Comparison of ENCODE assay signal across 19 cellular contexts in genomic region chr11:105298630-105299029, GRCh38.
DNase-seq lines count a peak whose midpoint lies in the region; ATAC-seq and TF ChIP-seq lines count a peak whose summit lies in the region.
"Had no signal": no experiment of that assay in that cellular context is flagged by ENCODE, and none has a peak within 500 bp of the region (broad histone marks: within the 10 kb centered on the region; RNA-seq: fewer than 3 reads in every experiment).

No MANE protein-coding gene starts in this region.

- H3K4me1 Mint-ChIP-seq in GM23338 = no peaks in the 10 kb centered on the region
- H3K4me1 Mint-ChIP-seq in activated T-helper 2 cell treated with anti-CD3 and anti-CD28 coated beads, Interferon-gamma antibody, Interleukin-2, Interleukin-4, amounts not matched to agents 10 μg/mL and 5 μg/mL and 100 μg/mL, durations not matched to agents 14 hours and 24 hours and 36 hours (ENCODE audit: low read depth) = peaks cover 15% of the 10 kb centered on the region
- H3K4me1 Mint-ChIP-seq: stimulated activated memory B cell treated with anti-CD40 and anti-IgM and Interleukin-4, amounts not matched to agents 10 μg/mL and 1 μg/mL and 100 μg/mL, for 72 hours had no signal

- H3K27ac ChIP-seq in GM23338 (ENCODE audit: low read depth) = no peak overlapping the region
- H3K27ac ChIP-seq: left ventricle myocardium inferior, SJSA1 had no signal

- intact Hi-C loops in activated T-helper 2 cell treated with anti-CD3 and anti-CD28 coated beads, Interferon-gamma antibody, Interleukin-2, Interleukin-4, amounts not matched to agents 10 μg/mL and 5 μg/mL and 100 μg/mL, durations not matched to agents 14 hours and 24 hours and 36 hours (cut with micrococcal nuclease) = loop anchor here (5.0 kb wide), 1 partner anchor 591 kb away; no protein-coding TSS in a partner anchor

- H3K27me3 ChIP-seq in GM23338 (ENCODE audit: insufficient read depth) = no peaks in the 10 kb centered on the region
- H3K27me3 ChIP-seq: MG63, SJSA1 had no signal

- no peak overlapping the region for H3K4me2 ChIP-seq in GM23338

- H3K36me3 ChIP-seq in GM23338 (ENCODE audit: insufficient read depth) = no peaks in the 10 kb centered on the region
- H3K36me3 ChIP-seq: left ventricle myocardium inferior, MG63, SJSA1 had no signal

- ATAC-seq in GM23338 = no peak
- no peak for ATAC-seq in GM18867 (IDR thresholded peaks at IDR 0.05; ENCODE audit: unreplicated experiment)
- ATAC-seq in GM21717 (IDR thresholded peaks at IDR 0.05; ENCODE audit: unreplicated experiment) = no peak
- ATAC-seq: naive thymus-derived CD4-positive, alpha-beta T cell; stimulated activated memory B cell treated with anti-CD40 and anti-IgM and Interleukin-4, amounts not matched to agents 10 μg/mL and 1 μg/mL and 100 μg/mL, for 72 hours had no signal

- H3K36me3 Mint-ChIP-seq in GM23338 (ENCODE audit: low read depth) = no peaks in the 10 kb centered on the region
- H3K36me3 Mint-ChIP-seq in activated T-helper 2 cell treated with anti-CD3 and anti-CD28 coated beads, Interferon-gamma antibody, Interleukin-2, Interleukin-4, amounts not matched to agents 10 μg/mL and 5 μg/mL and 100 μg/mL, durations not matched to agents 14 hours and 24 hours and 36 hours (ENCODE audit: low read depth) = no peaks in the 10 kb centered on the region
- H3K36me3 Mint-ChIP-seq: activated naive CD4-positive, alpha-beta T cell treated with anti-CD3 and anti-CD28 coated beads, Interleukin-2, amount 50 U/mL, for 24 hours; naive thymus-derived CD4-positive, alpha-beta T cell; stimulated activated memory B cell treated with anti-CD40 and anti-IgM and Interleukin-4, amounts not matched to agents 10 μg/mL and 1 μg/mL and 100 μg/mL, for 72 hours had no signal

- H4K20me1 ChIP-seq in GM23338 (replicated peaks; ENCODE audit: insufficient read depth) = no peaks in the 10 kb centered on the region

- H2AFZ ChIP-seq in GM23338 = 0 out of 2 replicates have a peak overlapping the region, but pooled peaks have one; percentile 19

- H3F3A ChIP-seq in GM23338 (replicated peaks; ENCODE audit: low read depth) = no peaks in the 10 kb centered on the region

- H3K27me3 Mint-ChIP-seq in GM23338 (ENCODE audit: insufficient read depth, low read depth, poor library complexity) = no peaks in the 10 kb centered on the region
- no peaks in the 10 kb centered on the region for H3K27me3 Mint-ChIP-seq in activated T-helper 2 cell treated with anti-CD3 and anti-CD28 coated beads, Interferon-gamma antibody, Interleukin-2, Interleukin-4, amounts not matched to agents 10 μg/mL and 5 μg/mL and 100 μg/mL, durations not matched to agents 14 hours and 24 hours and 36 hours (ENCODE audit: low read depth)
- H3K27me3 Mint-ChIP-seq: activated naive CD4-positive, alpha-beta T cell treated with anti-CD3 and anti-CD28 coated beads, Interleukin-2, amount 50 U/mL, for 24 hours; stimulated activated memory B cell treated with anti-CD40 and anti-IgM and Interleukin-4, amounts not matched to agents 10 μg/mL and 1 μg/mL and 100 μg/mL, for 72 hours had no signal

- H3K4me3 Mint-ChIP-seq in GM23338 = no peak overlapping the region
- H3K4me3 Mint-ChIP-seq in activated T-helper 2 cell treated with anti-CD3 and anti-CD28 coated beads, Interferon-gamma antibody, Interleukin-2, Interleukin-4, amounts not matched to agents 10 μg/mL and 5 μg/mL and 100 μg/mL, durations not matched to agents 14 hours and 24 hours and 36 hours (ENCODE audit: low read depth) = no peak overlapping the region
- H3K4me3 Mint-ChIP-seq: activated naive CD4-positive, alpha-beta T cell treated with anti-CD3 and anti-CD28 coated beads, Interleukin-2, amount 50 U/mL, for 24 hours; naive thymus-derived CD4-positive, alpha-beta T cell; stimulated activated memory B cell treated with anti-CD40 and anti-IgM and Interleukin-4, amounts not matched to agents 10 μg/mL and 1 μg/mL and 100 μg/mL, for 72 hours had no signal

- H3K4me1 ChIP-seq in GM23338 (ENCODE audit: insufficient read depth) = no peaks in the 10 kb centered on the region
- H3K4me1 ChIP-seq: left ventricle myocardium inferior had no signal

- no peaks in the 10 kb centered on the region for H3K9me3 Mint-ChIP-seq in GM23338
- H3K9me3 Mint-ChIP-seq in activated T-helper 2 cell treated with anti-CD3 and anti-CD28 coated beads, Interferon-gamma antibody, Interleukin-2, Interleukin-4, amounts not matched to agents 10 μg/mL and 5 μg/mL and 100 μg/mL, durations not matched to agents 14 hours and 24 hours and 36 hours = peaks cover 2% of the 10 kb centered on the region
- H3K9me3 Mint-ChIP-seq: activated naive CD4-positive, alpha-beta T cell treated with anti-CD3 and anti-CD28 coated beads, Interleukin-2, amount 50 U/mL, for 24 hours had no signal

- H3K4me3 ChIP-seq in GM23338 = no peak overlapping the region
- H3K4me3 ChIP-seq: left ventricle myocardium inferior, MG63, SJSA1 had no signal

- DNase-seq in A172 (ENCODE audit: low spot score) (peak; percentile 12), GM23338 (ENCODE audit: low spot score) (no peak), iris pigment epithelial cell (ENCODE audit: low read depth) (peak; percentile 44), putamen (ENCODE audit: low spot score) (no peak), germinal center (ENCODE audit: low spot score) (no peak)
- no peak for DNase-seq in activated T-helper 2 cell treated with anti-CD3 and anti-CD28 coated beads, Interferon-gamma antibody, Interleukin-2, Interleukin-4, amounts not matched to agents 10 μg/mL and 5 μg/mL and 100 μg/mL, durations not matched to agents 14 hours and 24 hours and 36 hours (ENCODE audit: low spot score)
- DNase-seq: central memory CD4-positive, alpha-beta T cell; effector CD8-positive, alpha-beta T cell; foreskin melanocyte; left ventricle myocardium inferior; MG63; naive thymus-derived CD4-positive, alpha-beta T cell; NCI-H510A; posterior cingulate gyrus had no signal

- no peak overlapping the region for H3K27ac Mint-ChIP-seq in GM23338
- peak overlapping the region; percentile 69 for H3K27ac Mint-ChIP-seq in activated T-helper 2 cell treated with anti-CD3 and anti-CD28 coated beads, Interferon-gamma antibody, Interleukin-2, Interleukin-4, amounts not matched to agents 10 μg/mL and 5 μg/mL and 100 μg/mL, durations not matched to agents 14 hours and 24 hours and 36 hours
- H3K27ac Mint-ChIP-seq: activated naive CD4-positive, alpha-beta T cell treated with anti-CD3 and anti-CD28 coated beads, Interleukin-2, amount 50 U/mL, for 24 hours; naive thymus-derived CD4-positive, alpha-beta T cell; stimulated activated memory B cell treated with anti-CD40 and anti-IgM and Interleukin-4, amounts not matched to agents 10 μg/mL and 1 μg/mL and 100 μg/mL, for 72 hours had no signal

- no peaks in the 10 kb centered on the region for H3K79me2 ChIP-seq in GM23338 (replicated peaks; ENCODE audit: insufficient read depth)

- H3K9me2 ChIP-seq in GM23338 (ENCODE audit: insufficient read depth) = no peaks in the 10 kb centered on the region

- no peak for TF ChIP-seq CTCF in GM23338 (conservative IDR thresholded peaks at IDR 0.05; ENCODE audit: low read depth in 2 of 2)

Comparison
In these comparisons a context has a peak if more than half of its experiments do, and no peak if none do; other contexts are left out.
1. DNase-seq: peak in A172 (single experiment) and iris pigment epithelial cell (single experiment); none in GM23338 (single experiment), activated T-helper 2 cell treated with anti-CD3 and anti-CD28 coated beads, Interferon-gamma antibody, Interleukin-2, Interleukin-4, amounts not matched to agents 10 μg/mL and 5 μg/mL and 100 μg/mL, durations not matched to agents 14 hours and 24 hours and 36 hours (single experiment), putamen (single experiment) and germinal center (single experiment).